Comparison of ENCODE assay signal across 14 cellular contexts in genomic region chr2:177905640-177906039, GRCh38.
DNase-seq lines count a peak whose midpoint lies in the region; ATAC-seq and TF ChIP-seq lines count a peak whose summit lies in the region.
"Had no signal": no experiment of that assay in that cellular context is flagged by ENCODE, and none has a peak within 500 bp of the region (broad histone marks: within the 10 kb centered on the region; RNA-seq: fewer than 3 reads in every experiment).

No MANE protein-coding gene starts in this region.

- H3K79me2 ChIP-seq in PC-3 (ENCODE audit: low read length), result no peaks in the 10 kb centered on the region

- BruUV-seq in PC-3 (replicated peaks; lab: Mats Ljungman, UMichigan), result no TSS peak

- H3K4me1 ChIP-seq in PC-3 (ENCODE audit: insufficient read depth, low read length), result no peaks in the 10 kb centered on the region
- H3K4me1 ChIP-seq in neuron (ENCODE audit: insufficient read depth, low read length), result peaks cover 4% of the 10 kb centered on the region
- H3K4me1 ChIP-seq: left lung, testis had no signal

- no peak for DNase-seq in PC-3
- DNase-seq in GM13976 (ENCODE audit: low spot score), result no peak
- no peak for DNase-seq in H4 (ENCODE audit: low spot score)

- H3K9ac ChIP-seq in PC-3 (ENCODE audit: low read length), result no peak overlapping the region

- no peaks in the 10 kb centered on the region for H4K20me1 ChIP-seq in PC-3 (ENCODE audit: low read length)

- POLR2A ChIA-PET in PC-3 (lab: Charles Lee; ENCODE audit: unreplicated experiment), result no interaction called here

- intact Hi-C loops in PC-3 (cut with micrococcal nuclease), result loop anchor here (10.0 kb wide), 1 partner anchor 509 kb away; no protein-coding TSS in a partner anchor

- CTCF ChIA-PET in PC-3 (lab: Charles Lee), result interaction anchor here (0.5 kb wide), 1 partner anchor 84 kb away, joined by 3 read pairs; no protein-coding TSS in a partner anchor

- H3K9me3 ChIP-seq in PC-3 (ENCODE audit: low read length) (no peaks in the 10 kb centered on the region), neuron (ENCODE audit: low read length) (no peaks in the 10 kb centered on the region)
- H3K9me3 ChIP-seq: left lung, ovary, right atrium auricular region, testis had no signal

- no peak overlapping the region for H3K27ac ChIP-seq in PC-3 (ENCODE audit: low read length)
- H3K27ac ChIP-seq: C4-2B, left lung, ovary, right atrium auricular region, SK-N-MC, testis had no signal

- peak overlapping the region; percentile 13; the same call in 1 of the 2 replicates for H3K4me2 ChIP-seq in PC-3 (ENCODE audit: low read length)

- H3K27me3 ChIP-seq in PC-3 (ENCODE audit: low read length) (no peaks in the 10 kb centered on the region), neuron (ENCODE audit: insufficient read depth, low read length) (no peaks in the 10 kb centered on the region)
- H3K27me3 ChIP-seq: left lung, ovary, right atrium auricular region, testis had no signal

- ATAC-seq in GM18867 (IDR thresholded peaks at IDR 0.05; ENCODE audit: unreplicated experiment) (peak; percentile 11), HG02970 (IDR thresholded peaks at IDR 0.05; ENCODE audit: low FRiP score, unreplicated experiment) (peak; percentile 3), PC-3 (no peak), GM18520 (IDR thresholded peaks at IDR 0.05; ENCODE audit: unreplicated experiment) (no peak), HG02642 (IDR thresholded peaks at IDR 0.05; ENCODE audit: poor library complexity, unreplicated experiment) (no peak)

- H3K36me3 ChIP-seq in PC-3 (ENCODE audit: low read depth, low read length) (no peaks in the 10 kb centered on the region), neuron (ENCODE audit: insufficient read depth, low read length) (no peaks in the 10 kb centered on the region)
- H3K36me3 ChIP-seq: left lung, ovary, right atrium auricular region had no signal

- in situ Hi-C loops in GM13976 (cut with MboI; ENCODE audit: low sequenced_read_pairs, unreplicated experiment), result no loop called here

- no peak overlapping the region for H3K4me3 ChIP-seq in PC-3 (ENCODE audit: low read length)
- H3K4me3 ChIP-seq in neuron (ENCODE audit: low read length), result no peak overlapping the region
- H3K4me3 ChIP-seq: left lung, ovary, right atrium auricular region, SK-N-MC, testis had no signal

- H3F3A ChIP-seq in PC-3 (ENCODE audit: low read length, unreplicated experiment), result no peaks in the 10 kb centered on the region

- H2AFZ ChIP-seq in PC-3 (ENCODE audit: low read length) (no peak overlapping the region), neuron (ENCODE audit: low read depth, low read length) (peak overlapping the region; percentile 52)

- no peak for TF ChIP-seq CTCF in PC-3 (conservative IDR thresholded peaks at IDR 0.05; ENCODE audit: low read depth, low read length)
- TF ChIP-seq CTCF in GM13976 (IDR thresholded peaks at IDR 0.05; ENCODE audit: borderline replicate concordance, control extremely low read depth, extremely low read depth, insufficient read depth, missing control alignments), result no peak

- H3K9me2 ChIP-seq in PC-3 (replicated peaks; ENCODE audit: low read length), result no peaks in the 10 kb centered on the region

Comparison
In these comparisons a context has a peak if more than half of its experiments do, and no peak if none do; other contexts are left out.
1. ATAC-seq: peak in GM18867 (single experiment) and HG02970 (single experiment); none in PC-3 (single experiment), GM18520 (single experiment) and HG02642 (single experiment).